In the genomic region with DNA sequence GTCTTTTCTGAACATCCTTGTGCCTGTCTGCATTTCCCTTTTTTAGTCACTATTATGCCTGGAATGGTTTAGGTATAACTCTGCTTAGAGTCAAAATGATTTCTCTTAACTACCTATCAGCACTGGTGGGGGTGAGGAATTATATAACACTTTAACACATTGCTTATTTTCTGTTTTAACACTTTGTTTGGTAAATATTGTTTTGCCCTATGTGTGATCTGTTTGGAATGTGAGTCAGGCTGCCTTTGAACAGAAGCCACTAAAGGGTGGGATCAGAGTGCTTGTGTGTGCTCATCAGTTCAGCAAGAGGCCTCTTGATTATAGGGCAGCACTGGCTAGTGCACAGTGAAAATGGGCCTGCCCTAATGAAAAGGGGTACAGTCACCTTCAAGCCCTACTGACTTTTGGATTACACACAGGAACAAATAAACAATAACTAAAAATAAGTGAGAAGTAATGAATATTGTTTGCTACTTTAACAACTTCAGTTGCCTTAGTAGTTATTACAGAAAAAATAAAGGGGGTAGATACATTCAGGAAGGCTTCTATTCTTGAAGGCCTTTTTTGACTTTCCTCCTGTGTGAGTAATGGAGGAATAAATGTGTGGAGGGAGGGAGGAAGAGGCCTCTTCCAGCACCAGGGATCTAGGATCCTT, we compare ENCODE assay signal across 23 cellular contexts. TPM values are rescaled to one million over a fixed set of nuclear protein-coding genes. Genes with fewer than 3 reads are reported as not detected.
DNase-seq lines count a peak whose midpoint lies in the region; ATAC-seq and TF ChIP-seq lines count a peak whose summit lies in the region.
"Had no signal": no experiment of that assay in that cellular context is flagged by ENCODE, and none has a peak within 500 bp of the region (broad histone marks: within the 10 kb centered on the region; RNA-seq: fewer than 3 reads in every experiment).

No MANE protein-coding gene starts in this region.

- H3K36me3 ChIP-seq in brain microvascular endothelial cell (replicated peaks), result no peaks in the 10 kb centered on the region
- H3K36me3 ChIP-seq in osteoblast (ENCODE audit: insufficient read depth, low read length), result no peaks in the 10 kb centered on the region
- H3K36me3 ChIP-seq: thoracic aorta had no signal

- H3T11ph ChIP-seq in H9 (ENCODE audit: low read length), result no peak overlapping the region

- H4K20me1 ChIP-seq in H9 (ENCODE audit: control insufficient read depth, insufficient read depth, insufficient read length) (no peaks in the 10 kb centered on the region), osteoblast (ENCODE audit: insufficient read depth, low read length) (peaks cover 4% of the 10 kb centered on the region)

- no peak overlapping the region for H2BK20ac ChIP-seq in H9 (ENCODE audit: low read depth, low read length, poor library complexity, severe bottlenecking)

- no peak for DNase-seq in H9
- peak; percentile 72 for DNase-seq in NCI-H69 (lab: John Stamatoyannopoulos, UW)
- peak; percentile 9 for DNase-seq in brain microvascular endothelial cell
- DNase-seq in osteoblast (ENCODE audit: insufficient read length, low spot score, missing footprints), result peak; percentile 76
- DNase-seq in central memory CD4-positive, alpha-beta T cell, result no peak
- no peak for DNase-seq in HuH-7.5 (ENCODE audit: low spot score)
- DNase-seq: activated CD4-positive, alpha-beta T cell treated with anti-CD3 and anti-CD28 coated beads for 4 hours; body of pancreas; DND-41; heart left ventricle; left lung; NCI-H1436; NCI-H446; stimulated activated naive B cell treated with anti-CD40 and anti-IgM and Interleukin-4, amounts not matched to agents 10 μg/mL and 1 μg/mL and 100 μg/mL, for 72 hours; SW 1271 had no signal

- no peak overlapping the region for H4K91ac ChIP-seq in H9 (ENCODE audit: insufficient read length, low read depth, low read length)

- H3K4me1 ChIP-seq in H9 (ENCODE audit: insufficient read depth, low read length), result peaks cover 7% of the 10 kb centered on the region; the same call in 1 of the 2 replicates
- H3K4me1 ChIP-seq in osteoblast (ENCODE audit: insufficient read depth, low read length), result no peaks in the 10 kb centered on the region
- H3K4me1 ChIP-seq: body of pancreas, heart left ventricle, left lung had no signal

- H3K23ac ChIP-seq in H9 (ENCODE audit: insufficient read length, low read depth, low read length), result no peak overlapping the region

- H3K23me2 ChIP-seq in H9 (ENCODE audit: insufficient read length, low read depth, low read length, poor library complexity, severe bottlenecking), result no peaks in the 10 kb centered on the region

- no peak overlapping the region for H3K18ac ChIP-seq in H9 (ENCODE audit: insufficient read length, low read depth, low read length)

- H3K79me1 ChIP-seq in H9 (ENCODE audit: insufficient read depth, low read depth, low read length, poor library complexity, severe bottlenecking), result no peaks in the 10 kb centered on the region

- peaks cover 23 to 33% of the 10 kb centered on the region in 2 experiments for H3K4me1 Mint-ChIP-seq in H9
- H3K4me1 Mint-ChIP-seq: stimulated activated naive B cell treated with anti-CD40 and anti-IgM and Interleukin-4, amounts not matched to agents 10 μg/mL and 1 μg/mL and 100 μg/mL, for 72 hours had no signal

- H3K27me3 ChIP-seq in H9 (ENCODE audit: insufficient read depth, low read length) (no peaks in the 10 kb centered on the region), brain microvascular endothelial cell (replicated peaks) (no peaks in the 10 kb centered on the region), osteoblast (ENCODE audit: insufficient read depth, low read length) (no peaks in the 10 kb centered on the region)
- H3K27me3 ChIP-seq: body of pancreas, heart left ventricle, left lung had no signal

- no peak overlapping the region for H3K4me3 Mint-ChIP-seq in H9
- H3K4me3 Mint-ChIP-seq: activated naive CD8-positive, alpha-beta T cell; neural crest cell; stimulated activated naive B cell treated with anti-CD40 and anti-IgM and Interleukin-4, amounts not matched to agents 10 μg/mL and 1 μg/mL and 100 μg/mL, for 72 hours had no signal

- no peak overlapping the region for H3K14ac ChIP-seq in H9 (ENCODE audit: insufficient read depth, low read length)

- H3K27ac Mint-ChIP-seq in H9, result peak overlapping the region in 2 of 3 experiments; percentile 0 to 50; a peak in 4 of 7 replicates
- H3K27ac Mint-ChIP-seq: activated naive CD8-positive, alpha-beta T cell; progenitor cell of endocrine pancreas; stimulated activated naive B cell treated with anti-CD40 and anti-IgM and Interleukin-4, amounts not matched to agents 10 μg/mL and 1 μg/mL and 100 μg/mL, for 72 hours had no signal

- no peaks in the 10 kb centered on the region for H3K27me3 Mint-ChIP-seq in H9 (ENCODE audit: low read depth)
- H3K27me3 Mint-ChIP-seq: activated naive CD8-positive, alpha-beta T cell; progenitor cell of endocrine pancreas; stimulated activated naive B cell treated with anti-CD40 and anti-IgM and Interleukin-4, amounts not matched to agents 10 μg/mL and 1 μg/mL and 100 μg/mL, for 72 hours had no signal

- H4K5ac ChIP-seq in H9 (ENCODE audit: insufficient read length, low read depth, low read length), result no peak overlapping the region

- in situ Hi-C loops in brain microvascular endothelial cell (cut with HindIII; ENCODE audit: low pct_ligation_motif_present, low sequenced_read_pairs), result no loop called here

- no peak overlapping the region for H3K4me2 ChIP-seq in H9 (ENCODE audit: insufficient read depth, insufficient read length, low read length)
- no peak overlapping the region for H3K4me2 ChIP-seq in osteoblast (ENCODE audit: insufficient read depth, low read length)

- no peak overlapping the region for H4K8ac ChIP-seq in H9 (replicated peaks; ENCODE audit: insufficient read length, low read depth, low read length)

- H2BK5ac ChIP-seq in H9 (ENCODE audit: insufficient read length, low read length), result no peak overlapping the region

- H3K56ac ChIP-seq in H9 (ENCODE audit: insufficient read length, low read depth, low read length), result no peak overlapping the region

- H3K27ac ChIP-seq in H9 (ENCODE audit: insufficient read length, low read depth, low read length) (no peak overlapping the region), brain microvascular endothelial cell (no peak overlapping the region), osteoblast (ENCODE audit: low read depth, low read length) (no peak overlapping the region)
- H3K27ac ChIP-seq: body of pancreas, coronary artery, heart left ventricle, left lung, thoracic aorta had no signal

- no peak for ATAC-seq in GM21381 (IDR thresholded peaks at IDR 0.05; ENCODE audit: unreplicated experiment)
- ATAC-seq: body of pancreas; heart left ventricle; left lung; stimulated activated naive B cell treated with anti-CD40 and anti-IgM and Interleukin-4, amounts not matched to agents 10 μg/mL and 1 μg/mL and 100 μg/mL, for 72 hours had no signal

- H3K9me3 ChIP-seq in H9 (ENCODE audit: control insufficient read depth, low read depth, low read length) (no peaks in the 10 kb centered on the region), osteoblast (ENCODE audit: low read depth, low read length) (no peaks in the 10 kb centered on the region)
- H3K9me3 ChIP-seq: body of pancreas, heart left ventricle, left lung, thoracic aorta had no signal

- H3K79me2 ChIP-seq in H9 (ENCODE audit: insufficient read depth, low read length), result no peaks in the 10 kb centered on the region
- no peaks in the 10 kb centered on the region for H3K79me2 ChIP-seq in osteoblast (ENCODE audit: insufficient read depth, low read length)

- no peak overlapping the region for H3K4me3 ChIP-seq in brain microvascular endothelial cell (ENCODE audit: low read depth, low read length)
- H3K4me3 ChIP-seq in osteoblast (ENCODE audit: insufficient read depth, low read length), result no peak overlapping the region
- H3K4me3 ChIP-seq: body of pancreas, coronary artery, heart left ventricle, left lung, thoracic aorta had no signal

- H3K4ac ChIP-seq in H9 (ENCODE audit: low read depth, low read length), result no peak overlapping the region

- H2BK12ac ChIP-seq in H9 (ENCODE audit: insufficient read length, low read depth, low read length), result no peak overlapping the region

- TF ChIP-seq CTCF in H9 (conservative IDR thresholded peaks at IDR 0.05) (no peak), brain microvascular endothelial cell (IDR thresholded peaks at IDR 0.05; ENCODE audit: low read depth, low read length, missing control alignments) (no peak), osteoblast (IDR thresholded peaks at IDR 0.05; ENCODE audit: extremely low read depth, low read depth, low read length) (no peak)

- H2BK15ac ChIP-seq in H9 (ENCODE audit: low read depth, low read length), result no peak overlapping the region

- no peak overlapping the region for H2AFZ ChIP-seq in H9 (ENCODE audit: low read length)
- H2AFZ ChIP-seq in osteoblast (ENCODE audit: low read length), result no peak overlapping the region

- no peak overlapping the region for H3K9ac ChIP-seq in H9 (ENCODE audit: extremely low read depth, insufficient read length, low read length)

- H2AK5ac ChIP-seq in H9 (ENCODE audit: insufficient read length, low read length), result no peak overlapping the region

- no peaks in the 10 kb centered on the region for H3K9me3 Mint-ChIP-seq in H9
- H3K9me3 Mint-ChIP-seq: neural crest cell; stimulated activated naive B cell treated with anti-CD40 and anti-IgM and Interleukin-4, amounts not matched to agents 10 μg/mL and 1 μg/mL and 100 μg/mL, for 72 hours had no signal

- H2BK120ac ChIP-seq in H9 (ENCODE audit: low read depth, low read length, poor library complexity, severe bottlenecking), result no peak overlapping the region

- H3K36me3 Mint-ChIP-seq in H9 (ENCODE audit: insufficient read depth in 1 of 3, low read depth in 3 of 3), result no peaks in the 10 kb centered on the region
- H3K36me3 Mint-ChIP-seq: activated naive CD8-positive, alpha-beta T cell had no signal

RNA-seq across cellular contexts. Expression of gene NGDN, which starts 23.2 kb away (rescaled TPM):
- total RNA-seq in H9 (2021) (51.7 and 53.1 TPM in 2 replicates), osteoblast (37.4 and 49.6 TPM in 2 replicates)

RNA-seq across cellular contexts. Expression of gene MYH7, which starts 57.3 kb away (rescaled TPM):
- not detected in 2 replicates for total RNA-seq in H9 (2021)
- not detected in 2 replicates for total RNA-seq in osteoblast
- total RNA-seq: MCF 10A, mononuclear cell, progenitor cell of endocrine pancreas had no signal

RNA-seq across cellular contexts. Expression of gene ZFHX2, which starts 58.8 kb away (rescaled TPM):
- 19.2 and 19.4 TPM in 2 replicates for total RNA-seq in H9 (2021)
- 0.59 and 0.72 TPM in 2 replicates for total RNA-seq in osteoblast

Comparison
In these comparisons a context has a peak if more than half of its experiments do, and no peak if none do; other contexts are left out.
1. DNase-seq: peak in NCI-H69 (single experiment), brain microvascular endothelial cell (single experiment) and osteoblast (single experiment); none in H9 (single experiment), central memory CD4-positive, alpha-beta T cell (single experiment) and HuH-7.5 (single experiment).
2. RNA of gene ZFHX2, which starts 58.8 kb away (total RNA-seq): 19.2 to 19.4 TPM in H9; 0.59 to 0.72 TPM in osteoblast; every median in the first group is over 10 times any median in the second.